In the genomic region with DNA sequence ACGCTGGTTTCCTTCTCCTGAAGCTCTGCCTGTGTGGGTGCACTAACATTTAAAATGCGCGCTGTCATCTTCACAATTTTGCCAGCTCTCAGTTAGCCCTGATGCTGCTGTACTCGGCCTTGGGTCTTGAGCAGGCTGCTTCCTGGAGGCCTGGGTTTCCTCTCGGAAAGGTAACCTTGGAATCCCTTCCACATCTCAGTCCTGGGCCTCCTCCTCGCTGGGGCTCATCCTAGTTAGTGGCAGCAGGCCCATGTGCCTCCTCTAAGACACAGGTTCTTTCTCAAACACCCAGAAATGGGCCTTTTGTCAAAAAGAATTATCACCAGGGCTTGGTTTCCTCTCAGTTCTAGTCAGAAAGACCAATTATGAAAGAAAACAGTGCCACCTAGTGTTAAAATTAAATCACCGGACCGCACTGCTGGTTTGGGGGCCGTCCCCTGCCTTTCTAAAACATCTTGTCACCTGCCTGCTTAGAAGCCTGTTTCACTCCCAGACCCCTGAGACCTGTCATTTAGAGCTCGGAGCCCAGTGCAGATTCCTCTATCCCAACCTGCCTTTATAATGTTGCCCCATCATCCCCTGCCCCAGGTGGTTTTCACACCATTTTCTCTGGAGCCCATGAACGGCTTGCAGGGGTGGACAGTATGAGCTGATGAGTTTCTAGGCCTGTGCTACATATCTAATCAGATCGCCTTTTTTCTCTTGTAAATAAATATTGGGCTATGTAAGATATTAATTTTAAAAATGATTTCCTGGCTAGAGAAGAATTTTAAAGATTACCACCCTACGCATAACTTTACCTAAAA, we compare ENCODE assay signal across 8 cellular contexts. TPM values are rescaled to one million over a fixed set of nuclear protein-coding genes. Genes with fewer than 3 reads are reported as not detected.
DNase-seq lines count a peak whose midpoint lies in the region; ATAC-seq and TF ChIP-seq lines count a peak whose summit lies in the region.

No MANE protein-coding gene starts in this region.

- no peaks in the 10 kb centered on the region for H3K36me3 ChIP-seq in right atrium auricular region
- H3K36me3 ChIP-seq in MG63: peaks cover 83% of the 10 kb centered on the region

- peak; percentile 94 for ATAC-seq in SK-N-SH treated with all-trans-retinoic acid at 6 μM for 48 hours

- TF ChIP-seq CTCF in right atrium auricular region (IDR thresholded peaks at IDR 0.05): peak; percentile 59 to 82
- TF ChIP-seq CTCF in retinal pigment epithelial cell (conservative IDR thresholded peaks at IDR 0.05; ENCODE audit: low read depth, low read length): peak; percentile 57

- no peaks in the 10 kb centered on the region for H3K27me3 ChIP-seq in right atrium auricular region
- no peaks in the 10 kb centered on the region for H3K27me3 ChIP-seq in MG63

- H3K4me3 ChIP-seq in right atrium auricular region: no peak overlapping the region
- H3K4me3 ChIP-seq in retinal pigment epithelial cell (ENCODE audit: low read length): no peak overlapping the region
- no peak overlapping the region for H3K4me3 ChIP-seq in MG63

- no peak overlapping the region for H3K27ac ChIP-seq in right atrium auricular region

- DNase-seq in COLO668 (lab: John Stamatoyannopoulos, UW; ENCODE audit: unreplicated experiment): peak; percentile 22
- peak; percentile 53 for DNase-seq in GM19240 (ENCODE audit: insufficient read length, low spot score)
- peak; percentile 61 to 77 for DNase-seq in Kasumi-1 (lab: John Stamatoyannopoulos, UW)
- DNase-seq in amniotic stem cell (lab: John Stamatoyannopoulos, UW): peak; percentile 5
- DNase-seq in right atrium auricular region (ENCODE audit: low spot score): no peak
- no peak for DNase-seq in retinal pigment epithelial cell (ENCODE audit: low read depth)
- DNase-seq in MG63: no peak

- H3K9me3 ChIP-seq in right atrium auricular region (no peaks in the 10 kb centered on the region), MG63 (no peaks in the 10 kb centered on the region)

- no peaks in the 10 kb centered on the region for H3K4me1 ChIP-seq in right atrium auricular region

TF ChIP-seq in SK-N-SH treated with all-trans-retinoic acid at 6 μM for 48 hours, 23 proteins besides CTCF, POLR2A, EP300 and RAD21:
- TF ChIP-seq SNAI2 (CRISPR knock-in tag; IDR thresholded peaks at IDR 0.05) (no peak), PPARA (CRISPR knock-in tag; IDR thresholded peaks at IDR 0.05; ENCODE audit: borderline replicate concordance) (no peak), GLIS3 (CRISPR knock-in tag; IDR thresholded peaks at IDR 0.05) (no peak)
- TF ChIP-seq, protein P1, sequence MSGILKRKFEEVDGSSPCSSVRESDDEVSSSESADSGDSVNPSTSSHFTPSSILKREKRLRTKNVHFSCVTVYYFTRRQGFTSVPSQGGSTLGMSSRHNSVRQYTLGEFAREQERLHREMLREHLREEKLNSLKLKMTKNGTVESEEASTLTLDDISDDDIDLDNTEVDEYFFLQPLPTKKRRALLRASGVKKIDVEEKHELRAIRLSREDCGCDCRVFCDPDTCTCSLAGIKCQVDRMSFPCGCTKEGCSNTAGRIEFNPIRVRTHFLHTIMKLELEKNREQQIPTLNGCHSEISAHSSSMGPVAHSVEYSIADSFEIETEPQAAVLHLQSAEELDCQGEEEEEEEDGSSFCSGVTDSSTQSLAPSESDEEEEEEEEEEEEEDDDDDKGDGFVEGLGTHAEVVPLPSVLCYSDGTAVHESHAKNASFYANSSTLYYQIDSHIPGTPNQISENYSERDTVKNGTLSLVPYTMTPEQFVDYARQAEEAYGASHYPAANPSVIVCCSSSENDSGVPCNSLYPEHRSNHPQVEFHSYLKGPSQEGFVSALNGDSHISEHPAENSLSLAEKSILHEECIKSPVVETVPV (CRISPR knock-in tag; IDR thresholded peaks at IDR 0.05): no peak

RNA-seq across cellular contexts. Expression of a gene that starts 42.4 kb away (rescaled TPM):
- total RNA-seq in right atrium auricular region: 1 to 10 TPM; 3.4 to 8.1 TPM
- total RNA-seq in MG63 (2014; rRNA removed; shearing (Covaris generic); ENCODE audit: low replicate concordance): 27.8 and 28.9 TPM in 2 replicates

Comparison
In these comparisons a context has a peak if more than half of its experiments do, and no peak if none do; other contexts are left out.
1. DNase-seq: peak in COLO668 (single experiment), GM19240 (single experiment), Kasumi-1 (2 of 2) and amniotic stem cell (single experiment); none in right atrium auricular region (single experiment), retinal pigment epithelial cell (single experiment) and MG63 (single experiment).